ENCODE assay signal across 8 cellular contexts in genomic region chr11:3423901-3424300, GRCh38. TPM values are rescaled to one million over a fixed set of nuclear protein-coding genes. Genes with fewer than 3 reads are reported as not detected.
DNase-seq lines count a peak whose midpoint lies in the region; ATAC-seq and TF ChIP-seq lines count a peak whose summit lies in the region.
"Not testable (repeated sequence)": the region's sequence is repeated elsewhere in the genome, so short reads cannot be mapped to it uniquely, and the experiment has no call there.

No MANE protein-coding gene starts in this region.

- intact Hi-C loops in activated naive CD4-positive, alpha-beta T cell treated with anti-CD3 and anti-CD28 coated beads for 36 hours (cut with micrococcal nuclease): loop anchor here (5.0 kb wide), 1 partner anchor 432 kb away; the partner anchor contains the start of gene NAP1L4
- intact Hi-C loops in lower lobe of right lung (cut with DNase I); prostate gland (cut with DNase I); vagina (cut with DNase I): not testable (repeated sequence)

- not testable (repeated sequence) for ATAC-seq in lower lobe of right lung

- TF ChIP-seq CTCF in endodermal cell (conservative IDR thresholded peaks at IDR 0.05); lower lobe of right lung (IDR thresholded peaks at IDR 0.05); prostate gland (IDR thresholded peaks at IDR 0.05); vagina (IDR thresholded peaks at IDR 0.05): not testable (repeated sequence)

- TF ChIP-seq POLR2A in prostate gland (IDR thresholded peaks at IDR 0.05); vagina (IDR thresholded peaks at IDR 0.05): not testable (repeated sequence)

- whole genome bisulfite sequencing in endodermal cell (ENCODE audit: insufficient coverage in 1 of 2, insufficient read length in 1 of 2), 2 experiments: 60% methylated on average over 2 of the region's 6 CpGs; no CpG with 5 or more reads in 1 of the 2 experiments
- 5% methylated on average over 6 of the region's 6 CpGs for WGBS in prostate gland

- H3K9ac ChIP-seq in endodermal cell (ENCODE audit: extremely low read depth, low read length, poor library complexity, severe bottlenecking): not testable (repeated sequence)

- H3K9me3 ChIP-seq in endodermal cell (ENCODE audit: control insufficient read depth, low read length); lower lobe of right lung; prostate gland; vagina: not testable (repeated sequence)

- H3K4me3 Mint-ChIP-seq in T-helper 1 cell treated with Interleukin-12 subunit alpha and Interleukin-12 subunit beta and Interleukin-4 antibody, amounts not matched to agents 30 μg/mL and 1 μg/mL, for 36 hours: peak overlapping the region; percentile 65
- peak overlapping the region; percentile 91 for H3K4me3 Mint-ChIP-seq in activated naive CD4-positive, alpha-beta T cell treated with anti-CD3 and anti-CD28 coated beads for 36 hours
- peak overlapping the region; percentile 76 for H3K4me3 Mint-ChIP-seq in endodermal cell

- not testable (repeated sequence) for H3K9me3 Mint-ChIP-seq in T-helper 1 cell treated with Interleukin-12 subunit alpha and Interleukin-12 subunit beta and Interleukin-4 antibody, amounts not matched to agents 30 μg/mL and 1 μg/mL, for 36 hours; activated naive CD4-positive, alpha-beta T cell treated with anti-CD3 and anti-CD28 coated beads for 36 hours; endodermal cell

- not testable (repeated sequence) for H3K4me1 Mint-ChIP-seq in T-helper 1 cell treated with Interleukin-12 subunit alpha and Interleukin-12 subunit beta and Interleukin-4 antibody, amounts not matched to agents 30 μg/mL and 1 μg/mL, for 36 hours (ENCODE audit: low read depth)
- H3K4me1 Mint-ChIP-seq in activated naive CD4-positive, alpha-beta T cell treated with anti-CD3 and anti-CD28 coated beads for 36 hours (ENCODE audit: low read depth): peaks cover 21% of the 10 kb centered on the region
- peaks cover 15% of the 10 kb centered on the region for H3K4me1 Mint-ChIP-seq in endodermal cell

- not testable (repeated sequence) for H3K27ac ChIP-seq in endodermal cell (ENCODE audit: low read depth, low read length); lower lobe of right lung
- H3K27ac ChIP-seq in prostate gland (peak overlapping the region; percentile 78 to 90), vagina (peak overlapping the region; percentile 88)

- H3K36me3 ChIP-seq in endodermal cell (ENCODE audit: control insufficient read depth, insufficient read depth, low read length); lower lobe of right lung; prostate gland; vagina: not testable (repeated sequence)

- DNase-seq in DMS79 treated with DMSO at 0.1 percent for 48 hours (lab: John Stamatoyannopoulos, UW) (peak; percentile 11), NCI-H1694 treated with DMSO at 0.1 percent for 48 hours (lab: John Stamatoyannopoulos, UW) (peak; percentile 2)
- not testable (repeated sequence) for DNase-seq in activated naive CD4-positive, alpha-beta T cell treated with anti-CD3 and anti-CD28 coated beads for 36 hours; endodermal cell; lower lobe of right lung; prostate gland (ENCODE audit: low spot score); vagina (ENCODE audit: extremely low spot score in 2 of 2)

- not testable (repeated sequence) for H3K27ac Mint-ChIP-seq in T-helper 1 cell treated with Interleukin-12 subunit alpha and Interleukin-12 subunit beta and Interleukin-4 antibody, amounts not matched to agents 30 μg/mL and 1 μg/mL, for 36 hours; activated naive CD4-positive, alpha-beta T cell treated with anti-CD3 and anti-CD28 coated beads for 36 hours; endodermal cell

- not testable (repeated sequence) for H3K27me3 ChIP-seq in endodermal cell (ENCODE audit: control insufficient read depth, insufficient read depth, low read length, poor library complexity, severe bottlenecking); lower lobe of right lung (ENCODE audit: low read depth); prostate gland (replicated peaks; ENCODE audit: insufficient read depth); vagina

- H3K27me3 Mint-ChIP-seq in T-helper 1 cell treated with Interleukin-12 subunit alpha and Interleukin-12 subunit beta and Interleukin-4 antibody, amounts not matched to agents 30 μg/mL and 1 μg/mL, for 36 hours (ENCODE audit: low read depth): peaks cover 31% of the 10 kb centered on the region
- not testable (repeated sequence) for H3K27me3 Mint-ChIP-seq in activated naive CD4-positive, alpha-beta T cell treated with anti-CD3 and anti-CD28 coated beads for 36 hours (ENCODE audit: low read depth)
- peaks cover 10% of the 10 kb centered on the region for H3K27me3 Mint-ChIP-seq in endodermal cell (ENCODE audit: insufficient read depth)

- H3K4me3 ChIP-seq in endodermal cell (ENCODE audit: low read length) (peak overlapping the region; percentile 76), lower lobe of right lung (peak overlapping the region; percentile 66), prostate gland (peak overlapping the region in 1 of 2 donors; percentile 59), vagina (peak overlapping the region; percentile 64 to 70)

- H3K4me1 ChIP-seq in endodermal cell (ENCODE audit: control insufficient read depth, insufficient read depth, low read length); lower lobe of right lung; prostate gland (replicated peaks): not testable (repeated sequence)
- H3K4me1 ChIP-seq in vagina: peaks cover 11% of the 10 kb centered on the region

- CTCF ChIA-PET in activated naive CD4-positive, alpha-beta T cell treated with anti-CD3 and anti-CD28 coated beads for 36 hours (lab: Charles Lee): interaction anchor here (1.2 kb wide), 1 partner anchor 11 kb away, joined by 4 read pairs; no protein-coding TSS in a partner anchor

- not testable (repeated sequence) for H3K36me3 Mint-ChIP-seq in T-helper 1 cell treated with Interleukin-12 subunit alpha and Interleukin-12 subunit beta and Interleukin-4 antibody, amounts not matched to agents 30 μg/mL and 1 μg/mL, for 36 hours (ENCODE audit: low read depth); activated naive CD4-positive, alpha-beta T cell treated with anti-CD3 and anti-CD28 coated beads for 36 hours (ENCODE audit: low read depth); endodermal cell (ENCODE audit: low read depth)

RNA-seq across cellular contexts. Expression of gene ZNF195, which starts 45.0 kb away (rescaled TPM):
- total RNA-seq in activated naive CD4-positive, alpha-beta T cell treated with anti-CD3 and anti-CD28 coated beads for 36 hours: 10 to 100 TPM; 26.7 to 29.2 TPM
- total RNA-seq in endodermal cell (10 to 100 TPM; 47.2 to 65.1 TPM), lower lobe of right lung (16.4 TPM), prostate gland (10 to 100 TPM; 29.6 to 33.2 TPM), vagina (13.0 TPM)
- polyA plus RNA-seq in endodermal cell (2013, experiment 1 of 2): 45.8 TPM
- 41.1 TPM for polyA plus RNA-seq in endodermal cell (2013, experiment 2 of 2)
